20 cellular contexts compared by ENCODE assay signal in the genomic region with DNA sequence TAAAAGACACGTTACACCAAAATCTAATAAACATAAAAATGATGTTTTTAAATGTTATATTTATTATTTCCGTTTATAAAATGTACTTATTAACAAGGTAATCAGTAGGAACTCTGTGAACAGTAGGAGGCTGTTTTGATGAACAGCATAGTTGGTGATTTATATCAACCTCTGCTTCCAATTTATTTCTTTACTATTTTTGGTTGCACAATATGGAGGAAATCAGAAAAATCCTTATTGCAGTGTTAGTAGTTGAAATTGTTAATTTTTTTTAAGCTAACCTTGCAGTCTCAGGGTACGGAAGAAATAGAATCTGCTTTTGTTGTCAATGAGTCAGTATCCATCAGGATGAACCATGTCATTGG. TPM values are rescaled to one million over a fixed set of nuclear protein-coding genes. Genes with fewer than 3 reads are reported as not detected.
A peak's percentile ranks its signal among the peaks of the same experiment; 100 is the strongest.
DNase-seq lines count a peak whose midpoint lies in the region; ATAC-seq, FAIRE-seq and TF ChIP-seq lines count a peak whose summit lies in the region.
"Had no signal": no experiment of that assay in that cellular context is flagged by ENCODE, and none has a peak within 500 bp of the region (broad histone marks: within the 10 kb centered on the region; RNA-seq: fewer than 3 reads in every experiment).

No MANE protein-coding gene starts in this region.

- in situ Hi-C loops in K562 (cut with MboI) = no loop called here

- DNase-seq in right atrium auricular region (ENCODE audit: low spot score) (no peak), Right ventricle myocardium superior (no peak), K562 (ENCODE audit: extremely low read depth in 1 of 4, low spot score in 3 of 4) (no peak), NK-92 (lab: John Stamatoyannopoulos, UW; ENCODE audit: unreplicated experiment) (no peak), WTC11 (ENCODE audit: low spot score) (no peak), amygdala (lab: John Stamatoyannopoulos, UW) (no peak)
- DNase-seq: CD4-positive, alpha-beta memory T cell; GF-D8; GM23248; NCI-H1417; NCI-H1930; NCI-H345; NCI-H524 treated with DMSO at 0.1 percent for 48 hours; PC-9 had no signal

- peak overlapping the region in 1 of 2 experiments; percentile 59; a peak in 3 of 4 replicates for H3K9ac ChIP-seq in K562 (ENCODE audit: insufficient read depth in 1 of 2, low read depth in 2 of 2, low read length in 2 of 2)
- H3K9ac ChIP-seq: BLaER1, GM23248 had no signal

- H3K9me3 Mint-ChIP-seq in WTC11 = no peaks in the 10 kb centered on the region
- H3K9me3 Mint-ChIP-seq: CD4-positive, alpha-beta memory T cell had no signal

- TF ChIP-seq POLR2A in K562 (conservative IDR thresholded peaks at IDR 0.05) = no peak

- peak overlapping the region; percentile 82 to 83 for H3K27ac ChIP-seq in right atrium auricular region
- H3K27ac ChIP-seq in K562 (ENCODE audit: extremely low read depth, low read depth, low read length) = peak overlapping the region; percentile 64
- peak overlapping the region; percentile 77 for H3K27ac ChIP-seq in layer of hippocampus (ENCODE audit: low read depth, low read length)
- H3K27ac ChIP-seq in temporal lobe (ENCODE audit: low read depth, low read length) = peak overlapping the region; percentile 84
- H3K27ac ChIP-seq: A549, BLaER1, GM23248, PC-9, RWPE1 had no signal

- FAIRE-seq in K562 (lab: Jason Lieb, UNC) = no peak
- FAIRE-seq: A549 had no signal

- CTCF ChIA-PET in K562 (lab: Yijun Ruan, JAX; ENCODE audit: low intra/inter-chr PET ratio) (no interaction called here), WTC11 (lab: Charles Lee) (no interaction called here)

- intact Hi-C loops in Right ventricle myocardium superior (cut with DNase I) = no loop called here
- intact Hi-C loops in K562 (cut with micrococcal nuclease) = no loop called here

- peak overlapping the region; percentile 66 for H2AFZ ChIP-seq in K562 (ENCODE audit: low read depth, low read length)
- H2AFZ ChIP-seq: GM23248, PC-9 had no signal

- H3K9me3 ChIP-seq in right atrium auricular region = no peaks in the 10 kb centered on the region
- H3K9me3 ChIP-seq in K562 (replicated peaks; ENCODE audit: control insufficient read depth, insufficient read depth, low read depth, low read length) = no peaks in the 10 kb centered on the region
- H3K9me3 ChIP-seq: A549, BLaER1, HAP-1 had no signal

- no peak for ATAC-seq in Right ventricle myocardium superior (ENCODE audit: poor library complexity)
- ATAC-seq in K562 = no peak
- no peak for ATAC-seq in WTC11
- ATAC-seq: A549 had no signal

- no peak for TF ChIP-seq RAD21 in K562 (CRISPR knock-in tag; conservative IDR thresholded peaks at IDR 0.05 in 1 of 2, IDR thresholded peaks at IDR 0.05 in 1 of 2)

- H3K79me2 ChIP-seq in K562 (ENCODE audit: control insufficient read depth, insufficient read depth, low read length) = no peaks in the 10 kb centered on the region

- peaks cover 4% of the 10 kb centered on the region for H3K9me1 ChIP-seq in K562 (ENCODE audit: control insufficient read depth, insufficient read depth, low read length)

- no peaks in the 10 kb centered on the region for H3K27me3 ChIP-seq in right atrium auricular region
- H3K27me3 ChIP-seq in K562 (ENCODE audit: control insufficient read depth in 2 of 2, insufficient read depth in 2 of 2, low read length in 2 of 2) = no peaks in the 10 kb centered on the region
- no peaks in the 10 kb centered on the region for H3K27me3 ChIP-seq in layer of hippocampus (ENCODE audit: control insufficient read depth, insufficient read depth, low read length)
- H3K27me3 ChIP-seq: BLaER1 had no signal

- POLR2A ChIA-PET in K562 (lab: Yijun Ruan, JAX) (interaction anchor here (0.5 to 6.1 kb wide), 8 partner anchors 9 to 523 kb away, joined by 3 to 34 read pairs (median 3); partner anchors contain the start of genes CIAO2A, PPIB and TRIP4), WTC11 (lab: Charles Lee) (no interaction called here)

- H3K4me2 ChIP-seq in K562 (ENCODE audit: insufficient read depth, low read length) = peak overlapping the region; percentile 73
- H3K4me2 ChIP-seq: A549, PC-9 had no signal

- peaks cover 8% of the 10 kb centered on the region for H3K4me1 Mint-ChIP-seq in WTC11

- peaks cover 10% of the 10 kb centered on the region; the same call in 1 of the 2 replicates for H4K20me1 ChIP-seq in K562 (replicated peaks; ENCODE audit: control insufficient read depth, insufficient read depth, low read length)
- H4K20me1 ChIP-seq: BLaER1 had no signal

- H3K4me3 ChIP-seq in right atrium auricular region = no peak overlapping the region
- H3K4me3 ChIP-seq in K562 = 0 out of 2 replicates have a peak overlapping the region, but pooled peaks have one; percentile 7
- H3K4me3 ChIP-seq: A549, BLaER1, GM23248, HAP-1, PC-9 had no signal

- H3K36me3 ChIP-seq in right atrium auricular region (peaks cover 22% of the 10 kb centered on the region), K562 (ENCODE audit: control insufficient read depth, insufficient read depth, low read length) (peaks cover 25% of the 10 kb centered on the region)

- BruUV-seq in K562 (replicated peaks; lab: Mats Ljungman, UMichigan) = no TSS peak

- H3K4me1 ChIP-seq in right atrium auricular region (peaks cover 0 to 22% of the 10 kb centered on the region in 2 donors), K562 (replicated peaks in 1 of 2; ENCODE audit: control insufficient read depth in 2 of 2, insufficient read depth in 2 of 2, low read length in 2 of 2) (peaks cover 52 to 78% of the 10 kb centered on the region in 2 experiments)
- H3K4me1 ChIP-seq: A549 had no signal

- H3K27ac Mint-ChIP-seq in WTC11 = no peak overlapping the region
- H3K27ac Mint-ChIP-seq: CD4-positive, alpha-beta memory T cell had no signal

- TF ChIP-seq EP300 in K562 (IDR thresholded peaks at IDR 0.05; ENCODE audit: low read length) = no peak

- no peaks in the 10 kb centered on the region for H3K36me3 Mint-ChIP-seq in WTC11

- 20% methylated on average over 3 of the region's 3 CpGs for WGBS in K562 (ENCODE audit: insufficient coverage, low coverage, missing lambda C conversion rate)

- H3K27me3 Mint-ChIP-seq in WTC11 (ENCODE audit: low read depth) = peaks cover 19% of the 10 kb centered on the region

- TF ChIP-seq CTCF in right atrium auricular region (IDR thresholded peaks at IDR 0.05) = no peak
- TF ChIP-seq CTCF in K562 (IDR thresholded peaks at IDR 0.05 in 2 of 3, conservative IDR thresholded peaks at IDR 0.05 in 1 of 3; ENCODE audit: insufficient read depth in 2 of 3, low read depth in 1 of 3, low read length in 3 of 3) = no peak
- no peak for TF ChIP-seq CTCF in WTC11 (IDR thresholded peaks at IDR 0.05)

- no peak overlapping the region for H3K4me3 Mint-ChIP-seq in WTC11
- H3K4me3 Mint-ChIP-seq: CD4-positive, alpha-beta memory T cell had no signal

RNA-seq across cellular contexts. Expression of gene SNX22, which starts 5.0 kb away (rescaled TPM):
- total RNA-seq in right atrium auricular region (10 to 100 TPM; 11.9 to 12.4 TPM), Right ventricle myocardium superior (4.2 TPM), K562 (2014; rRNA removed) (2.1 and 2.3 TPM in 2 replicates), K562 (2014; rRNA removed; fragmentation: Illumina TruSeq; extraction: Trizol) (0.99 and 1.2 TPM in 2 replicates), K562 (2015; rRNA removed; fragmentation: Illumina TruSeq; extraction: Trizol) (1.1 and 1.2 TPM in 2 replicates), K562 (2021) (1.8 and 3.0 TPM in 2 replicates), temporal lobe (4.2 TPM), WTC11 (2021) (5.9 to 6.1 TPM (median 5.9 TPM) in 3 replicates)
- total RNA-seq in K562 (2011; cell fraction: chromatin; rRNA removed; ENCODE audit: low replicate concordance) = 2.8 and 8.7 TPM in 2 replicates
- 8.5 and 10.3 TPM in 2 replicates for total RNA-seq in K562 (2011; cell fraction: nucleolus; rRNA removed)
- total RNA-seq in K562 (2011; cell fraction: nucleoplasm; rRNA removed) = 4.7 and 5.8 TPM in 2 replicates
- polyA plus RNA-seq in K562 (2011; rRNA removed) (0.89 and 0.91 TPM in 2 replicates), K562 (2014; fragmentation: Illumina TruSeq; extraction: Trizol) (0.98 and 1.3 TPM in 2 replicates), K562 (2014; fragmentation: Nextera tagmentation; extraction: Ambion mirVana) (1 to 10 TPM; 2.0 TPM), K562 (2014; rRNA removed) (1.7 and 2.0 TPM in 2 replicates)
- 0.52 and 2.0 TPM in 2 replicates for polyA plus RNA-seq in K562 (2011; cell fraction: cytosol; rRNA removed)
- polyA plus RNA-seq in K562 (2011; cell fraction: nucleus; rRNA removed) = 4.2 and 8.3 TPM in 2 replicates
- 2.1 and 2.4 TPM in 2 replicates for polyA plus RNA-seq in K562 (2012)
- polyA minus RNA-seq in K562 (2011; rRNA and poly(A)+ RNA removed) = 0.84 and 1.3 TPM in 2 replicates
- 0.67 and 0.73 TPM in 2 replicates for polyA minus RNA-seq in K562 (2011; cell fraction: cytosol; rRNA and poly(A)+ RNA removed)
- 4.8 and 5.0 TPM in 2 replicates for polyA minus RNA-seq in K562 (2011; cell fraction: nucleus; rRNA and poly(A)+ RNA removed)
- total RNA-seq: GM23248 had no signal

RNA-seq across cellular contexts. Expression of gene PPIB, which starts 16.3 kb away (rescaled TPM):
- total RNA-seq in right atrium auricular region = 100 to 1,000 TPM; 139 to 189 TPM
- total RNA-seq in Right ventricle myocardium superior = 94.9 TPM
- total RNA-seq in K562 (2011; cell fraction: chromatin; rRNA removed; ENCODE audit: low replicate concordance) = 284 and 466 TPM in 2 replicates
- 746 and 824 TPM in 2 replicates for total RNA-seq in K562 (2011; cell fraction: nucleolus; rRNA removed)
- 510 and 682 TPM in 2 replicates for total RNA-seq in K562 (2011; cell fraction: nucleoplasm; rRNA removed)
- total RNA-seq in K562 (2014; rRNA removed) = 381 and 402 TPM in 2 replicates
- 258 and 306 TPM in 2 replicates for total RNA-seq in K562 (2014; rRNA removed; fragmentation: Illumina TruSeq; extraction: Trizol)
- 403 and 418 TPM in 2 replicates for total RNA-seq in K562 (2015; rRNA removed; fragmentation: Illumina TruSeq; extraction: Trizol)
- 374 and 413 TPM in 2 replicates for total RNA-seq in K562 (2021)
- 410 and 460 TPM in 2 replicates for polyA plus RNA-seq in K562 (2011; rRNA removed)
- 455 and 489 TPM in 2 replicates for polyA plus RNA-seq in K562 (2011; cell fraction: cytosol; rRNA removed)
- polyA plus RNA-seq in K562 (2011; cell fraction: nucleus; rRNA removed) = 136 and 186 TPM in 2 replicates
- 450 and 660 TPM in 2 replicates for polyA plus RNA-seq in K562 (2012)
- polyA plus RNA-seq in K562 (2014; fragmentation: Illumina TruSeq; extraction: Trizol) = 535 and 580 TPM in 2 replicates
- polyA plus RNA-seq in K562 (2014; fragmentation: Nextera tagmentation; extraction: Ambion mirVana) = 100 to 1,000 TPM; 652 to 746 TPM
- 419 and 439 TPM in 2 replicates for polyA plus RNA-seq in K562 (2014; rRNA removed)
- polyA minus RNA-seq in K562 (2011; rRNA and poly(A)+ RNA removed) = 325 and 372 TPM in 2 replicates
- polyA minus RNA-seq in K562 (2011; cell fraction: cytosol; rRNA and poly(A)+ RNA removed) = 155 and 164 TPM in 2 replicates
- 27.5 and 54.3 TPM in 2 replicates for polyA minus RNA-seq in K562 (2011; cell fraction: nucleus; rRNA and poly(A)+ RNA removed)
- 88.0 TPM for total RNA-seq in temporal lobe
- 469 to 495 TPM (median 485 TPM) in 3 replicates for total RNA-seq in WTC11 (2021)

RNA-seq across cellular contexts. Expression of gene SNX1, which starts 50.7 kb away (rescaled TPM):
- total RNA-seq in right atrium auricular region (10 to 100 TPM; 44.8 to 57.1 TPM), Right ventricle myocardium superior (86.3 TPM), K562 (2014; rRNA removed) (29.0 and 41.7 TPM in 2 replicates), K562 (2014; rRNA removed; fragmentation: Illumina TruSeq; extraction: Trizol) (51.0 and 56.4 TPM in 2 replicates), K562 (2015; rRNA removed; fragmentation: Illumina TruSeq; extraction: Trizol) (57.5 and 59.9 TPM in 2 replicates), K562 (2021) (94.0 and 105 TPM in 2 replicates), temporal lobe (26.8 TPM), WTC11 (2021) (60.2 to 65.7 TPM (median 61.8 TPM) in 3 replicates)
- 111 and 159 TPM in 2 replicates for total RNA-seq in K562 (2011; cell fraction: chromatin; rRNA removed; ENCODE audit: low replicate concordance)
- total RNA-seq in K562 (2011; cell fraction: nucleolus; rRNA removed) = 71.4 and 72.4 TPM in 2 replicates
- 79.0 and 93.2 TPM in 2 replicates for total RNA-seq in K562 (2011; cell fraction: nucleoplasm; rRNA removed)
- polyA plus RNA-seq in K562 (2011; rRNA removed) (68.8 and 76.2 TPM in 2 replicates), K562 (2014; fragmentation: Illumina TruSeq; extraction: Trizol) (81.8 and 87.8 TPM in 2 replicates), K562 (2014; fragmentation: Nextera tagmentation; extraction: Ambion mirVana) (10 to 100 TPM; 11.0 to 18.6 TPM), K562 (2014; rRNA removed) (84.5 and 91.6 TPM in 2 replicates)
- polyA plus RNA-seq in K562 (2011; cell fraction: cytosol; rRNA removed) = 46.1 and 50.8 TPM in 2 replicates
- polyA plus RNA-seq in K562 (2011; cell fraction: nucleus; rRNA removed) = 87.7 and 120 TPM in 2 replicates
- 55.3 and 59.0 TPM in 2 replicates for polyA plus RNA-seq in K562 (2012)
- 54.5 and 59.3 TPM in 2 replicates for polyA minus RNA-seq in K562 (2011; rRNA and poly(A)+ RNA removed)
- polyA minus RNA-seq in K562 (2011; cell fraction: cytosol; rRNA and poly(A)+ RNA removed) = 26.2 and 36.9 TPM in 2 replicates
- 29.8 and 37.3 TPM in 2 replicates for polyA minus RNA-seq in K562 (2011; cell fraction: nucleus; rRNA and poly(A)+ RNA removed)

RNA-seq across cellular contexts. Expression of gene CIAO2A, which starts 52.9 kb away (rescaled TPM):
- total RNA-seq in right atrium auricular region = 10 to 100 TPM; 43.6 to 73.7 TPM
- total RNA-seq in Right ventricle myocardium superior = 57.9 TPM
- 15.6 and 44.0 TPM in 2 replicates for total RNA-seq in K562 (2011; cell fraction: chromatin; rRNA removed; ENCODE audit: low replicate concordance)
- total RNA-seq in K562 (2011; cell fraction: nucleolus; rRNA removed) = 20.5 and 22.0 TPM in 2 replicates
- 45.9 and 58.2 TPM in 2 replicates for total RNA-seq in K562 (2011; cell fraction: nucleoplasm; rRNA removed)
- 275 and 313 TPM in 2 replicates for total RNA-seq in K562 (2014; rRNA removed)
- 251 and 275 TPM in 2 replicates for total RNA-seq in K562 (2014; rRNA removed; fragmentation: Illumina TruSeq; extraction: Trizol)
- total RNA-seq in K562 (2015; rRNA removed; fragmentation: Illumina TruSeq; extraction: Trizol) = 287 and 321 TPM in 2 replicates
- total RNA-seq in K562 (2021) = 161 and 181 TPM in 2 replicates
- polyA plus RNA-seq in K562 (2011; rRNA removed) = 189 and 280 TPM in 2 replicates
- 54.1 and 108 TPM in 2 replicates for polyA plus RNA-seq in K562 (2011; cell fraction: cytosol; rRNA removed)
- polyA plus RNA-seq in K562 (2011; cell fraction: nucleus; rRNA removed) = 34.6 and 53.7 TPM in 2 replicates
- polyA plus RNA-seq in K562 (2012) = 167 and 221 TPM in 2 replicates
- 223 and 243 TPM in 2 replicates for polyA plus RNA-seq in K562 (2014; fragmentation: Illumina TruSeq; extraction: Trizol)
- 100 to 1,000 TPM; 354 to 408 TPM for polyA plus RNA-seq in K562 (2014; fragmentation: Nextera tagmentation; extraction: Ambion mirVana)
- polyA plus RNA-seq in K562 (2014; rRNA removed) = 381 and 429 TPM in 2 replicates
- 45.9 and 50.0 TPM in 2 replicates for polyA minus RNA-seq in K562 (2011; rRNA and poly(A)+ RNA removed)
- polyA minus RNA-seq in K562 (2011; cell fraction: cytosol; rRNA and poly(A)+ RNA removed) = 23.8 and 27.5 TPM in 2 replicates
- 14.0 and 25.8 TPM in 2 replicates for polyA minus RNA-seq in K562 (2011; cell fraction: nucleus; rRNA and poly(A)+ RNA removed)
- 29.0 TPM for total RNA-seq in temporal lobe
- total RNA-seq in WTC11 (2021) = 67.6 to 73.6 TPM (median 72.3 TPM) in 3 replicates
